ENCODE assay signal across 8 cellular contexts in genomic region chr22:50537765-50538164, GRCh38. TPM values are rescaled to one million over a fixed set of nuclear protein-coding genes. Genes with fewer than 3 reads are reported as not detected.
DNase-seq lines count a peak whose midpoint lies in the region; ATAC-seq and TF ChIP-seq lines count a peak whose summit lies in the region.
"Had no signal": no experiment of that assay in that cellular context is flagged by ENCODE, and none has a peak within 500 bp of the region (broad histone marks: within the 10 kb centered on the region; RNA-seq: fewer than 3 reads in every experiment).

No MANE protein-coding gene starts in this region.

- H3K36me3 Mint-ChIP-seq in activated CD8-positive, alpha-beta memory T cell treated with anti-CD3 and anti-CD28 coated beads, Interleukin-2, amount 10 ng/mL, durations not matched to agents 7 days and 5 days: peaks cover 18% of the 10 kb centered on the region

- no peak for TF ChIP-seq CTCF in esophagus squamous epithelium (IDR thresholded peaks at IDR 0.05)

- peaks cover 0 to 20% (median 0%) of the 10 kb centered on the region in 4 donors for H3K27me3 ChIP-seq in esophagus squamous epithelium
- peaks cover 9% of the 10 kb centered on the region for H3K27me3 ChIP-seq in thymus (ENCODE audit: control insufficient read depth, insufficient read depth)

- CTCF ChIA-PET in activated CD8-positive, alpha-beta memory T cell treated with anti-CD3 and anti-CD28 coated beads, Interleukin-2, amount 10 ng/mL, durations not matched to agents 7 days and 5 days (lab: Charles Lee): interaction anchor here (2.1 to 5.5 kb wide), 4 partner anchors 9 to 83 kb away, joined by 8 to 53 read pairs (median 31); partner anchors contain the start of genes SCO2, SYCE3 and TYMP

- no peak overlapping the region for H3K4me3 Mint-ChIP-seq in activated CD8-positive, alpha-beta memory T cell treated with anti-CD3 and anti-CD28 coated beads, Interleukin-2, amount 10 ng/mL, durations not matched to agents 7 days and 5 days
- H3K4me3 Mint-ChIP-seq: nephron had no signal

- H3K9me3 Mint-ChIP-seq in activated CD8-positive, alpha-beta memory T cell treated with anti-CD3 and anti-CD28 coated beads, Interleukin-2, amount 10 ng/mL, durations not matched to agents 7 days and 5 days (ENCODE audit: low read depth): no peaks in the 10 kb centered on the region
- H3K9me3 Mint-ChIP-seq: nephron had no signal

- no peak for DNase-seq in activated CD8-positive, alpha-beta memory T cell treated with anti-CD3 and anti-CD28 coated beads, Interleukin-2, amount 10 ng/mL, durations not matched to agents 7 days and 5 days
- DNase-seq in activated CD8-positive, alpha-beta memory T cell treated with anti-CD3 and anti-CD28 coated beads, Interleukin-2, amount 50 U/mL, for 48 hours: no peak
- DNase-seq in esophagus squamous epithelium (lab: John Stamatoyannopoulos, UW) (no peak), NCI-H2081 (lab: John Stamatoyannopoulos, UW) (no peak)
- DNase-seq in effector CD4-positive, alpha-beta T cell: no peak

- H3K4me1 ChIP-seq in esophagus squamous epithelium: peaks cover 21 to 85% (median 38%) of the 10 kb centered on the region in 3 donors
- no peaks in the 10 kb centered on the region for H3K4me1 ChIP-seq in thymus (ENCODE audit: control insufficient read depth, insufficient read depth, low read length)

- H3K9me3 ChIP-seq in esophagus squamous epithelium: no peaks in the 10 kb centered on the region
- H3K9me3 ChIP-seq in thymus (ENCODE audit: control insufficient read depth): no peaks in the 10 kb centered on the region

- no peak overlapping the region for H3K4me3 ChIP-seq in esophagus squamous epithelium
- H3K4me3 ChIP-seq in thymus (ENCODE audit: low read length): no peak overlapping the region

- intact Hi-C loops in esophagus squamous epithelium (cut with DNase I): no loop called here

- 80 to 89% methylated on average over 12 to 13 of the region's 13 CpGs for WGBS in esophagus squamous epithelium, 2 donors
- WGBS in thymus: 97% methylated on average over 13 of the region's 13 CpGs

- peak overlapping the region; percentile 98 for H3K27ac Mint-ChIP-seq in activated CD8-positive, alpha-beta memory T cell treated with anti-CD3 and anti-CD28 coated beads, Interleukin-2, amount 10 ng/mL, durations not matched to agents 7 days and 5 days
- H3K27ac Mint-ChIP-seq: nephron had no signal

- H3K36me3 ChIP-seq in esophagus squamous epithelium (no peaks in the 10 kb centered on the region), thymus (ENCODE audit: control insufficient read depth, insufficient read depth) (no peaks in the 10 kb centered on the region)

- TF ChIP-seq POLR2A in esophagus squamous epithelium (IDR thresholded peaks at IDR 0.05): no peak

- H3K27me3 Mint-ChIP-seq in activated CD8-positive, alpha-beta memory T cell treated with anti-CD3 and anti-CD28 coated beads, Interleukin-2, amount 10 ng/mL, durations not matched to agents 7 days and 5 days: no peaks in the 10 kb centered on the region

- no peak for ATAC-seq in activated CD8-positive, alpha-beta memory T cell treated with anti-CD3 and anti-CD28 coated beads, Interleukin-2, amount 10 ng/mL, durations not matched to agents 7 days and 5 days

- peak overlapping the region; percentile 85 to 95 (median 94) for H3K27ac ChIP-seq in esophagus squamous epithelium
- H3K27ac ChIP-seq in thymus (ENCODE audit: low read depth): peak overlapping the region; percentile 85

- peaks cover 74% of the 10 kb centered on the region for H3K4me1 Mint-ChIP-seq in activated CD8-positive, alpha-beta memory T cell treated with anti-CD3 and anti-CD28 coated beads, Interleukin-2, amount 10 ng/mL, durations not matched to agents 7 days and 5 days

RNA-seq across cellular contexts. Expression of gene KLHDC7B, which starts 7.9 kb away (rescaled TPM):
- total RNA-seq in activated CD8-positive, alpha-beta memory T cell treated with anti-CD3 and anti-CD28 coated beads, Interleukin-2, amount 10 ng/mL, durations not matched to agents 7 days and 5 days: 10 to 100 TPM; 10.2 to 12.0 TPM
- under 1 TPM; 0.26 to 0.53 (median 0.40) TPM for total RNA-seq in esophagus squamous epithelium
- polyA plus RNA-seq in thymus: 23.4 TPM
- total RNA-seq: LHCN-M2 had no signal

RNA-seq across cellular contexts. Expression of gene TYMP, which starts 8.0 kb away (rescaled TPM):
- total RNA-seq in activated CD8-positive, alpha-beta memory T cell treated with anti-CD3 and anti-CD28 coated beads, Interleukin-2, amount 10 ng/mL, durations not matched to agents 7 days and 5 days: 100 to 1,000 TPM in 1 of 2 experiments, 10 to 100 TPM in 1; 93.1 to 108 TPM
- total RNA-seq in esophagus squamous epithelium: 100 to 1,000 TPM in 2 of 4 donors, 10 to 100 TPM in 2; 86.0 to 281 (median 137) TPM
- 156 TPM for polyA plus RNA-seq in thymus

RNA-seq across cellular contexts. Expression of gene SCO2, which starts 12.4 kb away (rescaled TPM):
- total RNA-seq in activated CD8-positive, alpha-beta memory T cell treated with anti-CD3 and anti-CD28 coated beads, Interleukin-2, amount 10 ng/mL, durations not matched to agents 7 days and 5 days: 10 to 100 TPM in 1 of 2 experiments, 1 to 10 TPM in 1; 9.1 to 11.6 TPM
- total RNA-seq in esophagus squamous epithelium: 10 to 100 TPM in 1 of 4 donors, 1 to 10 TPM in 3; 5.1 to 14.9 (median 6.7) TPM
- 9.8 TPM for polyA plus RNA-seq in thymus

RNA-seq across cellular contexts. Expression of gene SYCE3, which starts 25.0 kb away (rescaled TPM):
- under 1 TPM; 0.76 to 0.96 TPM for total RNA-seq in activated CD8-positive, alpha-beta memory T cell treated with anti-CD3 and anti-CD28 coated beads, Interleukin-2, amount 10 ng/mL, durations not matched to agents 7 days and 5 days
- total RNA-seq in esophagus squamous epithelium: 1 to 10 TPM in 1 of 4 donors, not detected in 3; 1.8 TPM
- 1.1 TPM for polyA plus RNA-seq in thymus
- total RNA-seq: LHCN-M2 had no signal

RNA-seq across cellular contexts. Expression of gene NCAPH2, which starts 29.7 kb away (rescaled TPM):
- 100 to 1,000 TPM; 136 to 181 TPM for total RNA-seq in activated CD8-positive, alpha-beta memory T cell treated with anti-CD3 and anti-CD28 coated beads, Interleukin-2, amount 10 ng/mL, durations not matched to agents 7 days and 5 days
- 10 to 100 TPM; 30.2 to 42.6 (median 38.5) TPM for total RNA-seq in esophagus squamous epithelium
- polyA plus RNA-seq in thymus: 40.8 TPM

Comparison
In these comparisons a context has a peak if more than half of its experiments do, and no peak if none do; other contexts are left out.
1. RNA of gene KLHDC7B, which starts 7.9 kb away (total RNA-seq): 10.2 to 12.0 TPM in activated CD8-positive, alpha-beta memory T cell treated with anti-CD3 and anti-CD28 coated beads, Interleukin-2, amount 10 ng/mL, durations not matched to agents 7 days and 5 days; 0.26 to 0.53 TPM in esophagus squamous epithelium; every median in the first group is over 4 times any median in the second.